In the genomic region with DNA sequence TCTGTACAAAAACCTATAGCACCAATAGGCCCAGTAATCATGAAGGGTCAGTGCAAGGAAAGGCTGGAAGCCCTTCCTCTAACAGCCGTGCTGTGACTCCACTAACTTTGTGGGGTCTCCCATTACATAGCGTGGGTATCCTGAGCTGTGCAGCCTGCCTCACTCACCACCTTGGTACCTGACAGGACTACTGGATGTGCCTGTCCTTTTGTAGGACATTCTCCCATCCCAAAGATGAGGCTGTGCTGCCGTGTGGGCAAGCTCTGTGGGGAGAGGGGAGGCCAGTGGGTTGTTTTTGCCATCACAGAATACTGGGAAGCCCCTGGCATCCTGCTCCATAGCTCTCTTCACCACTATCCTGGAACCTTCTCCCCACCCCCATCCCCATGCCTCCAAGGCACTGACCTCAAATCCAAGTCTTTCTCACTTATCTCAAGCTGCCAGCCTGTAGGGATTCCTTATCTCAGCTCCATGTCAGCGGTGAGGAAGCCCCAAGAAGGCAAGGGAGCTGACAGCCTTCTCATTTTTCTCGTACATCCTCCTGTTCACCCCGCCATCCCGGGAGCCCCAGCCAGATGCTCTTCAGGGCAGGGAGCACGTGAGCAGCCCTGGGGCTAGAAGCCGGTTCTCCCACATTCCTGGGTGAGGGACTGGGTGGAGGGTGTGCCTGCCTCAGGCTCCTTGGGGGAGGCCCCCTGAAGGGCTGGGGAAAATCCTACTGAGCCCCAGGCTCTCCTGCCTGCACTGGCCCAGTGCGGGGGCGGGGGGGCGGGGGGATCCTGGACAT, we compare ENCODE assay signal across 1 cellular context.
A peak's percentile ranks its signal among the peaks of the same experiment; 100 is the strongest.
TF ChIP-seq lines count a peak whose summit lies in the region.

No MANE protein-coding gene starts in this region.

TF ChIP-seq in K562, 482 proteins besides CTCF, POLR2A, EP300 and RAD21 (continued from another document and continues in another):
- TF ChIP-seq, protein P1, sequence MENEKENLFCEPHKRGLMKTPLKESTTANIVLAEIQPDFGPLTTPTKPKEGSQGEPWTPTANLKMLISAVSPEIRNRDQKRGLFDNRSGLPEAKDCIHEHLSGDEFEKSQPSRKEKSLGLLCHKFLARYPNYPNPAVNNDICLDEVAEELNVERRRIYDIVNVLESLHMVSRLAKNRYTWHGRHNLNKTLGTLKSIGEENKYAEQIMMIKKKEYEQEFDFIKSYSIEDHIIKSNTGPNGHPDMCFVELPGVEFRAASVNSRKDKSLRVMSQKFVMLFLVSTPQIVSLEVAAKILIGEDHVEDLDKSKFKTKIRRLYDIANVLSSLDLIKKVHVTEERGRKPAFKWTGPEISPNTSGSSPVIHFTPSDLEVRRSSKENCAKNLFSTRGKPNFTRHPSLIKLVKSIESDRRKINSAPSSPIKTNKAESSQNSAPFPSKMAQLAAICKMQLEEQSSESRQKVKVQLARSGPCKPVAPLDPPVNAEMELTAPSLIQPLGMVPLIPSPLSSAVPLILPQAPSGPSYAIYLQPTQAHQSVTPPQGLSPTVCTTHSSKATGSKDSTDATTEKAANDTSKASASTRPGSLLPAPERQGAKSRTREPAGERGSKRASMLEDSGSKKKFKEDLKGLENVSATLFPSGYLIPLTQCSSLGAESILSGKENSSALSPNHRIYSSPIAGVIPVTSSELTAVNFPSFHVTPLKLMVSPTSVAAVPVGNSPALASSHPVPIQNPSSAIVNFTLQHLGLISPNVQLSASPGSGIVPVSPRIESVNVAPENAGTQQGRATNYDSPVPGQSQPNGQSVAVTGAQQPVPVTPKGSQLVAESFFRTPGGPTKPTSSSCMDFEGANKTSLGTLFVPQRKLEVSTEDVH (IDR thresholded peaks at IDR 0.05; ENCODE audit: low read depth, partially characterized antibody) = no peak
- TF ChIP-seq KLF16 (IDR thresholded peaks at IDR 0.05) = peak; percentile 76
- no peak for TF ChIP-seq CREBBP (IDR thresholded peaks at IDR 0.05; ENCODE audit: low read depth, low read length)
- TF ChIP-seq LARP7 (IDR thresholded peaks at IDR 0.05) = no peak
- TF ChIP-seq, protein P2, sequence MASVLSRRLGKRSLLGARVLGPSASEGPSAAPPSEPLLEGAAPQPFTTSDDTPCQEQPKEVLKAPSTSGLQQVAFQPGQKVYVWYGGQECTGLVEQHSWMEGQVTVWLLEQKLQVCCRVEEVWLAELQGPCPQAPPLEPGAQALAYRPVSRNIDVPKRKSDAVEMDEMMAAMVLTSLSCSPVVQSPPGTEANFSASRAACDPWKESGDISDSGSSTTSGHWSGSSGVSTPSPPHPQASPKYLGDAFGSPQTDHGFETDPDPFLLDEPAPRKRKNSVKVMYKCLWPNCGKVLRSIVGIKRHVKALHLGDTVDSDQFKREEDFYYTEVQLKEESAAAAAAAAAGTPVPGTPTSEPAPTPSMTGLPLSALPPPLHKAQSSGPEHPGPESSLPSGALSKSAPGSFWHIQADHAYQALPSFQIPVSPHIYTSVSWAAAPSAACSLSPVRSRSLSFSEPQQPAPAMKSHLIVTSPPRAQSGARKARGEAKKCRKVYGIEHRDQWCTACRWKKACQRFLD (CRISPR knock-in tag; IDR thresholded peaks at IDR 0.05) = peak; percentile 92
- TF ChIP-seq RBM39 (optimal IDR thresholded peaks at IDR 0.05; ENCODE audit: low read depth, low read length) = no peak
- TF ChIP-seq, protein P3, sequence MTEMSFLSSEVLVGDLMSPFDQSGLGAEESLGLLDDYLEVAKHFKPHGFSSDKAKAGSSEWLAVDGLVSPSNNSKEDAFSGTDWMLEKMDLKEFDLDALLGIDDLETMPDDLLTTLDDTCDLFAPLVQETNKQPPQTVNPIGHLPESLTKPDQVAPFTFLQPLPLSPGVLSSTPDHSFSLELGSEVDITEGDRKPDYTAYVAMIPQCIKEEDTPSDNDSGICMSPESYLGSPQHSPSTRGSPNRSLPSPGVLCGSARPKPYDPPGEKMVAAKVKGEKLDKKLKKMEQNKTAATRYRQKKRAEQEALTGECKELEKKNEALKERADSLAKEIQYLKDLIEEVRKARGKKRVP (CRISPR knock-in tag; IDR thresholded peaks at IDR 0.05) = no peak
- TF ChIP-seq, protein P4, sequence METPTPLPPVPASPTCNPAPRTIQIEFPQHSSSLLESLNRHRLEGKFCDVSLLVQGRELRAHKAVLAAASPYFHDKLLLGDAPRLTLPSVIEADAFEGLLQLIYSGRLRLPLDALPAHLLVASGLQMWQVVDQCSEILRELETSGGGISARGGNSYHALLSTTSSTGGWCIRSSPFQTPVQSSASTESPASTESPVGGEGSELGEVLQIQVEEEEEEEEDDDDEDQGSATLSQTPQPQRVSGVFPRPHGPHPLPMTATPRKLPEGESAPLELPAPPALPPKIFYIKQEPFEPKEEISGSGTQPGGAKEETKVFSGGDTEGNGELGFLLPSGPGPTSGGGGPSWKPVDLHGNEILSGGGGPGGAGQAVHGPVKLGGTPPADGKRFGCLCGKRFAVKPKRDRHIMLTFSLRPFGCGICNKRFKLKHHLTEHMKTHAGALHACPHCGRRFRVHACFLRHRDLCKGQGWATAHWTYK (CRISPR knock-in tag; IDR thresholded peaks at IDR 0.05) = 0 out of 2 replicates have a peak, but pooled peaks have one; percentile 49
- peak; percentile 72; the same call in 1 of the 2 replicates for TF ChIP-seq BCOR (IDR thresholded peaks at IDR 0.05)
- peak; percentile 90; the same call in 1 of the 2 replicates for TF ChIP-seq MTA3 (IDR thresholded peaks at IDR 0.05; ENCODE audit: borderline replicate concordance)
- TF ChIP-seq CHCHD3 (CRISPR knock-in tag; IDR thresholded peaks at IDR 0.05) = no peak
- no peak for TF ChIP-seq TFAM (CRISPR knock-in tag; conservative IDR thresholded peaks at IDR 0.05)
- no peak for TF ChIP-seq NFATC3 (IDR thresholded peaks at IDR 0.05)
- peak; percentile 28; the same call in 1 of the 2 replicates for TF ChIP-seq RAD51 (IDR thresholded peaks at IDR 0.05; ENCODE audit: borderline replicate concordance, low read depth)
- TF ChIP-seq ZNF239 (CRISPR knock-in tag; IDR thresholded peaks at IDR 0.05) = 0 out of 2 replicates have a peak, but pooled peaks have one; percentile 22
- no peak for TF ChIP-seq GABPB1 (CRISPR knock-in tag; IDR thresholded peaks at IDR 0.05)
- TF ChIP-seq NR2C1 (IDR thresholded peaks at IDR 0.05) = no peak
- TF ChIP-seq NR2C1 (tag; IDR thresholded peaks at IDR 0.05) = peak; percentile 55
- no peak for TF ChIP-seq ZNF134 (CRISPR knock-in tag; conservative IDR thresholded peaks at IDR 0.05)
- TF ChIP-seq, protein P5, sequence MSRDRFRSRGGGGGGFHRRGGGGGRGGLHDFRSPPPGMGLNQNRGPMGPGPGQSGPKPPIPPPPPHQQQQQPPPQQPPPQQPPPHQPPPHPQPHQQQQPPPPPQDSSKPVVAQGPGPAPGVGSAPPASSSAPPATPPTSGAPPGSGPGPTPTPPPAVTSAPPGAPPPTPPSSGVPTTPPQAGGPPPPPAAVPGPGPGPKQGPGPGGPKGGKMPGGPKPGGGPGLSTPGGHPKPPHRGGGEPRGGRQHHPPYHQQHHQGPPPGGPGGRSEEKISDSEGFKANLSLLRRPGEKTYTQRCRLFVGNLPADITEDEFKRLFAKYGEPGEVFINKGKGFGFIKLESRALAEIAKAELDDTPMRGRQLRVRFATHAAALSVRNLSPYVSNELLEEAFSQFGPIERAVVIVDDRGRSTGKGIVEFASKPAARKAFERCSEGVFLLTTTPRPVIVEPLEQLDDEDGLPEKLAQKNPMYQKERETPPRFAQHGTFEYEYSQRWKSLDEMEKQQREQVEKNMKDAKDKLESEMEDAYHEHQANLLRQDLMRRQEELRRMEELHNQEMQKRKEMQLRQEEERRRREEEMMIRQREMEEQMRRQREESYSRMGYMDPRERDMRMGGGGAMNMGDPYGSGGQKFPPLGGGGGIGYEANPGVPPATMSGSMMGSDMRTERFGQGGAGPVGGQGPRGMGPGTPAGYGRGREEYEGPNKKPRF (IDR thresholded peaks at IDR 0.05; ENCODE audit: low read depth, low read length) = no peak
- TF ChIP-seq BACH1 (tag; IDR thresholded peaks at IDR 0.05) = no peak
- no peak for TF ChIP-seq RBM25 (IDR thresholded peaks at IDR 0.05; ENCODE audit: low read depth, low read length, severe bottlenecking)
- no peak for TF ChIP-seq PCBP2 (IDR thresholded peaks at IDR 0.05; ENCODE audit: low read depth, low read length, poor library complexity, severe bottlenecking)
- TF ChIP-seq, protein P6, sequence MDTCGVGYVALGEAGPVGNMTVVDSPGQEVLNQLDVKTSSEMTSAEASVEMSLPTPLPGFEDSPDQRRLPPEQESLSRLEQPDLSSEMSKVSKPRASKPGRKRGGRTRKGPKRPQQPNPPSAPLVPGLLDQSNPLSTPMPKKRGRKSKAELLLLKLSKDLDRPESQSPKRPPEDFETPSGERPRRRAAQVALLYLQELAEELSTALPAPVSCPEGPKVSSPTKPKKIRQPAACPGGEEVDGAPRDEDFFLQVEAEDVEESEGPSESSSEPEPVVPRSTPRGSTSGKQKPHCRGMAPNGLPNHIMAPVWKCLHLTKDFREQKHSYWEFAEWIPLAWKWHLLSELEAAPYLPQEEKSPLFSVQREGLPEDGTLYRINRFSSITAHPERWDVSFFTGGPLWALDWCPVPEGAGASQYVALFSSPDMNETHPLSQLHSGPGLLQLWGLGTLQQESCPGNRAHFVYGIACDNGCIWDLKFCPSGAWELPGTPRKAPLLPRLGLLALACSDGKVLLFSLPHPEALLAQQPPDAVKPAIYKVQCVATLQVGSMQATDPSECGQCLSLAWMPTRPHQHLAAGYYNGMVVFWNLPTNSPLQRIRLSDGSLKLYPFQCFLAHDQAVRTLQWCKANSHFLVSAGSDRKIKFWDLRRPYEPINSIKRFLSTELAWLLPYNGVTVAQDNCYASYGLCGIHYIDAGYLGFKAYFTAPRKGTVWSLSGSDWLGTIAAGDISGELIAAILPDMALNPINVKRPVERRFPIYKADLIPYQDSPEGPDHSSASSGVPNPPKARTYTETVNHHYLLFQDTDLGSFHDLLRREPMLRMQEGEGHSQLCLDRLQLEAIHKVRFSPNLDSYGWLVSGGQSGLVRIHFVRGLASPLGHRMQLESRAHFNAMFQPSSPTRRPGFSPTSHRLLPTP (IDR thresholded peaks at IDR 0.05; ENCODE audit: borderline replicate concordance, extremely low read depth, insufficient read length) = no peak
- TF ChIP-seq ZNF830 (CRISPR knock-in tag; IDR thresholded peaks at IDR 0.05) = no peak
- no peak for TF ChIP-seq SAFB2 (IDR thresholded peaks at IDR 0.05; ENCODE audit: borderline replicate concordance, low read depth, low read length, severe bottlenecking)
- TF ChIP-seq, protein P7, sequence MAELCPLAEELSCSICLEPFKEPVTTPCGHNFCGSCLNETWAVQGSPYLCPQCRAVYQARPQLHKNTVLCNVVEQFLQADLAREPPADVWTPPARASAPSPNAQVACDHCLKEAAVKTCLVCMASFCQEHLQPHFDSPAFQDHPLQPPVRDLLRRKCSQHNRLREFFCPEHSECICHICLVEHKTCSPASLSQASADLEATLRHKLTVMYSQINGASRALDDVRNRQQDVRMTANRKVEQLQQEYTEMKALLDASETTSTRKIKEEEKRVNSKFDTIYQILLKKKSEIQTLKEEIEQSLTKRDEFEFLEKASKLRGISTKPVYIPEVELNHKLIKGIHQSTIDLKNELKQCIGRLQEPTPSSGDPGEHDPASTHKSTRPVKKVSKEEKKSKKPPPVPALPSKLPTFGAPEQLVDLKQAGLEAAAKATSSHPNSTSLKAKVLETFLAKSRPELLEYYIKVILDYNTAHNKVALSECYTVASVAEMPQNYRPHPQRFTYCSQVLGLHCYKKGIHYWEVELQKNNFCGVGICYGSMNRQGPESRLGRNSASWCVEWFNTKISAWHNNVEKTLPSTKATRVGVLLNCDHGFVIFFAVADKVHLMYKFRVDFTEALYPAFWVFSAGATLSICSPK (IDR thresholded peaks at IDR 0.05; ENCODE audit: borderline replicate concordance) = no peak
- no peak for TF ChIP-seq BMI1 (IDR thresholded peaks at IDR 0.05; ENCODE audit: low read length)
- TF ChIP-seq ZNF224 (CRISPR knock-in tag; IDR thresholded peaks at IDR 0.05) = no peak
- no peak for TF ChIP-seq ZNF507 (tag; conservative IDR thresholded peaks at IDR 0.05)
- TF ChIP-seq SMAD2 (IDR thresholded peaks at IDR 0.05; ENCODE audit: low read depth, low read length) = no peak
- TF ChIP-seq ZKSCAN8 (CRISPR knock-in tag; IDR thresholded peaks at IDR 0.05) = no peak
- TF ChIP-seq ZSCAN29 (IDR thresholded peaks at IDR 0.05) = no peak
- TF ChIP-seq SNRNP70 (optimal IDR thresholded peaks at IDR 0.05; ENCODE audit: low read depth, low read length) = no peak
- TF ChIP-seq, protein P8, sequence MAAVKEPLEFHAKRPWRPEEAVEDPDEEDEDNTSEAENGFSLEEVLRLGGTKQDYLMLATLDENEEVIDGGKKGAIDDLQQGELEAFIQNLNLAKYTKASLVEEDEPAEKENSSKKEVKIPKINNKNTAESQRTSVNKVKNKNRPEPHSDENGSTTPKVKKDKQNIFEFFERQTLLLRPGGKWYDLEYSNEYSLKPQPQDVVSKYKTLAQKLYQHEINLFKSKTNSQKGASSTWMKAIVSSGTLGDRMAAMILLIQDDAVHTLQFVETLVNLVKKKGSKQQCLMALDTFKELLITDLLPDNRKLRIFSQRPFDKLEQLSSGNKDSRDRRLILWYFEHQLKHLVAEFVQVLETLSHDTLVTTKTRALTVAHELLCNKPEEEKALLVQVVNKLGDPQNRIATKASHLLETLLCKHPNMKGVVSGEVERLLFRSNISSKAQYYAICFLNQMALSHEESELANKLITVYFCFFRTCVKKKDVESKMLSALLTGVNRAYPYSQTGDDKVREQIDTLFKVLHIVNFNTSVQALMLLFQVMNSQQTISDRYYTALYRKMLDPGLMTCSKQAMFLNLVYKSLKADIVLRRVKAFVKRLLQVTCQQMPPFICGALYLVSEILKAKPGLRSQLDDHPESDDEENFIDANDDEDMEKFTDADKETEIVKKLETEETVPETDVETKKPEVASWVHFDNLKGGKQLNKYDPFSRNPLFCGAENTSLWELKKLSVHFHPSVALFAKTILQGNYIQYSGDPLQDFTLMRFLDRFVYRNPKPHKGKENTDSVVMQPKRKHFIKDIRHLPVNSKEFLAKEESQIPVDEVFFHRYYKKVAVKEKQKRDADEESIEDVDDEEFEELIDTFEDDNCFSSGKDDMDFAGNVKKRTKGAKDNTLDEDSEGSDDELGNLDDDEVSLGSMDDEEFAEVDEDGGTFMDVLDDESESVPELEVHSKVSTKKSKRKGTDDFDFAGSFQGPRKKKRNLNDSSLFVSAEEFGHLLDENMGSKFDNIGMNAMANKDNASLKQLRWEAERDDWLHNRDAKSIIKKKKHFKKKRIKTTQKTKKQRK (IDR thresholded peaks at IDR 0.05; ENCODE audit: borderline replicate concordance, low read depth, low read length) = no peak
- no peak for TF ChIP-seq TAF1 (IDR thresholded peaks at IDR 0.05; ENCODE audit: control insufficient read depth, extremely low read depth, insufficient read depth, low read length, severe bottlenecking)
- no peak for TF ChIP-seq DDX20 (tag; IDR thresholded peaks at IDR 0.05; ENCODE audit: low read depth)
- no peak for TF ChIP-seq YBX1 (IDR thresholded peaks at IDR 0.05)
- TF ChIP-seq HNRNPH1 (optimal IDR thresholded peaks at IDR 0.05; ENCODE audit: low read depth, low read length) = no peak
- no peak for TF ChIP-seq NR2C2 (CRISPR knock-in tag; IDR thresholded peaks at IDR 0.05)
- TF ChIP-seq NR2C2 (tag; IDR thresholded peaks at IDR 0.05) = peak; percentile 42; the same call in 1 of the 2 replicates
- TF ChIP-seq NUFIP1 (IDR thresholded peaks at IDR 0.05; ENCODE audit: partially characterized antibody) = no peak
- TF ChIP-seq FOXA1 (IDR thresholded peaks at IDR 0.05; ENCODE audit: borderline replicate concordance) = no peak
- no peak for TF ChIP-seq ZNF778 (CRISPR knock-in tag; IDR thresholded peaks at IDR 0.05)
- peak; percentile 93 for TF ChIP-seq MTA2 (IDR thresholded peaks at IDR 0.05; ENCODE audit: low read depth)
- no peak for TF ChIP-seq ESRRB (CRISPR knock-in tag; IDR thresholded peaks at IDR 0.05; ENCODE audit: borderline replicate concordance)
- TF ChIP-seq JUND (IDR thresholded peaks at IDR 0.05; ENCODE audit: borderline replicate concordance, low read depth, low read length) = peak; percentile 59; the same call in 1 of the 2 replicates
- peak; percentile 32; the same call in 1 of the 3 replicates for TF ChIP-seq JUND (tag; IDR thresholded peaks at IDR 0.05; ENCODE audit: borderline replicate concordance, low read depth, low read length)
- no peak for TF ChIP-seq MAFK (IDR thresholded peaks at IDR 0.05; ENCODE audit: low read length)
